32 cellular contexts compared by ENCODE assay signal in genomic region chr6:139446104-139446715, GRCh38.
"Had no signal": no experiment of that assay in that cellular context is flagged by ENCODE, and none has a peak within 500 bp of the region (broad histone marks: within the 10 kb centered on the region; RNA-seq: fewer than 3 reads in every experiment).

No MANE protein-coding gene starts in this region.

- H3K27me3 ChIP-seq: body of pancreas, colonic mucosa, dorsolateral prefrontal cortex, esophagus muscularis mucosa, heart right ventricle, pancreas, sigmoid colon, uterus had no signal

- H3K27ac Mint-ChIP-seq: activated CD4-positive, alpha-beta T cell treated with anti-CD3 and anti-CD28 coated beads for 36 hours; activated naive CD8-positive, alpha-beta T cell; effector memory CD8-positive, alpha-beta T cell; natural killer cell treated with Interleukin-12 subunit alpha and Interleukin-12 subunit beta and Interleukin-15 and Interleukin-18, amount 100 ng/mL, for 72 hours; stimulated activated naive CD8-positive, alpha-beta T cell treated with anti-CD3 and anti-CD28 coated beads, Interleukin-15, amount 100 ng/mL, for 72 hours; type B pancreatic cell had no signal

- H3K9me3 Mint-ChIP-seq: activated T-cell treated with anti-CD3 and anti-CD28 coated beads, Interleukin-2, amount 50 U/mL, for 72 hours; effector memory CD8-positive, alpha-beta T cell; natural killer cell treated with Interleukin-12 subunit alpha and Interleukin-12 subunit beta and Interleukin-15 and Interleukin-18, amount 100 ng/mL, for 72 hours; stimulated activated memory B cell treated with anti-CD40 and anti-IgM and Interleukin-4, amounts not matched to agents 10 μg/mL and 1 μg/mL and 100 μg/mL, for 72 hours; stimulated activated naive CD8-positive, alpha-beta T cell treated with anti-CD3 and anti-CD28 coated beads, Interleukin-15, amount 100 ng/mL, for 72 hours; type B pancreatic cell had no signal

- ATAC-seq: activated CD4-positive, alpha-beta T cell treated with anti-CD3 and anti-CD28 coated beads for 36 hours; activated T-cell treated with anti-CD3 and anti-CD28 coated beads, Interleukin-2, amount 50 U/mL, for 72 hours; body of pancreas; effector memory CD8-positive, alpha-beta T cell; heart right ventricle; left lobe of liver; mucosa of descending colon; natural killer cell treated with Interleukin-12 subunit alpha and Interleukin-12 subunit beta and Interleukin-15 and Interleukin-18, amount 100 ng/mL, for 72 hours; pancreas; psoas muscle; stimulated activated memory B cell treated with anti-CD40 and anti-IgM and Interleukin-4, amounts not matched to agents 10 μg/mL and 1 μg/mL and 100 μg/mL, for 72 hours; stimulated activated naive CD8-positive, alpha-beta T cell treated with anti-CD3 and anti-CD28 coated beads, Interleukin-15, amount 100 ng/mL, for 72 hours had no signal

- H3K27me3 Mint-ChIP-seq: activated CD4-positive, alpha-beta T cell treated with anti-CD3 and anti-CD28 coated beads for 36 hours; stimulated activated memory B cell treated with anti-CD40 and anti-IgM and Interleukin-4, amounts not matched to agents 10 μg/mL and 1 μg/mL and 100 μg/mL, for 72 hours; stimulated activated naive CD8-positive, alpha-beta T cell treated with anti-CD3 and anti-CD28 coated beads, Interleukin-15, amount 100 ng/mL, for 72 hours; type B pancreatic cell had no signal

- H3K36me3 ChIP-seq: colonic mucosa, esophagus muscularis mucosa, heart right ventricle, lower lobe of right lung, pancreas, sigmoid colon, uterus had no signal

- H3K9me3 ChIP-seq: body of pancreas, colonic mucosa, esophagus muscularis mucosa, heart right ventricle, lower lobe of right lung, mucosa of descending colon, pancreas, psoas muscle, sigmoid colon, uterus had no signal

- H3K36me3 Mint-ChIP-seq: activated naive CD8-positive, alpha-beta T cell; natural killer cell treated with Interleukin-12 subunit alpha and Interleukin-12 subunit beta and Interleukin-15 and Interleukin-18, amount 100 ng/mL, for 72 hours; type B pancreatic cell had no signal

- H3K4me3 ChIP-seq: body of pancreas, colonic mucosa, dorsolateral prefrontal cortex, esophagus muscularis mucosa, heart right ventricle, lower lobe of right lung, mucosa of descending colon, pancreas, psoas muscle, sigmoid colon, uterus had no signal

- H3K4me1 ChIP-seq: body of pancreas, colonic mucosa, lower lobe of right lung, psoas muscle, uterus had no signal

- H3K4me3 Mint-ChIP-seq: activated CD4-positive, alpha-beta T cell treated with anti-CD3 and anti-CD28 coated beads for 36 hours; activated naive CD8-positive, alpha-beta T cell; activated T-cell treated with anti-CD3 and anti-CD28 coated beads, Interleukin-2, amount 50 U/mL, for 72 hours; effector memory CD8-positive, alpha-beta T cell; natural killer cell treated with Interleukin-12 subunit alpha and Interleukin-12 subunit beta and Interleukin-15 and Interleukin-18, amount 100 ng/mL, for 72 hours; stimulated activated memory B cell treated with anti-CD40 and anti-IgM and Interleukin-4, amounts not matched to agents 10 μg/mL and 1 μg/mL and 100 μg/mL, for 72 hours; stimulated activated naive CD8-positive, alpha-beta T cell treated with anti-CD3 and anti-CD28 coated beads, Interleukin-15, amount 100 ng/mL, for 72 hours; type B pancreatic cell had no signal

- DNase-seq: activated CD4-positive, alpha-beta T cell treated with anti-CD3 and anti-CD28 coated beads for 36 hours; activated CD4-positive, CD25-positive, alpha-beta regulatory T cell; activated naive CD4-positive, alpha-beta T cell treated with Interleukin-2 at 50 U/mL for 16 hours; activated T-cell treated with anti-CD3 and anti-CD28 coated beads for 4 hours; activated T-cell treated with anti-CD3 and anti-CD28 coated beads, Interleukin-2, amount 50 U/mL, for 72 hours; anterior cingulate cortex; body of pancreas; colonic mucosa; dorsolateral prefrontal cortex; effector memory CD8-positive, alpha-beta T cell; foreskin melanocyte; heart right ventricle; kidney glomerular epithelial cell; lower lobe of right lung; mesenchymal stem cell; mucosa of descending colon; pancreas; psoas muscle; sigmoid colon; small intestine; stimulated activated CD4-positive, alpha-beta T cell treated with anti-CD3 and anti-CD28 coated beads, Interleukin-4, amount 100 ng/mL, for 4 hours; stimulated activated CD8-positive, alpha-beta memory T cell treated with anti-CD3 and anti-CD28 coated beads, Interleukin-4, amount 100 ng/mL, for 48 hours; stimulated activated naive CD8-positive, alpha-beta T cell treated with anti-CD3 and anti-CD28 coated beads, Interleukin-15, amount 100 ng/mL, for 72 hours; substantia nigra; T-helper 2 cell; uterus had no signal

- H3K27ac ChIP-seq: body of pancreas, colonic mucosa, dorsolateral prefrontal cortex, esophagus muscularis mucosa, lower lobe of right lung, pancreas, psoas muscle, sigmoid colon, uterus had no signal
